Comparison of ENCODE assay signal across 1 cellular context in genomic region chr5:132420706-132421272, GRCh38.
TF ChIP-seq lines count a peak whose summit lies in the region.

No MANE protein-coding gene starts in this region.

TF ChIP-seq in H1, 55 proteins besides CTCF, POLR2A, EP300 and RAD21 (continued from another document):
- TF ChIP-seq EZH2 (IDR thresholded peaks at IDR 0.05; ENCODE audit: low read depth, low read length, severe bottlenecking) (no peak), CHD7 (IDR thresholded peaks at IDR 0.05; ENCODE audit: insufficient replicate concordance, low read length) (no peak)
